1 cellular context compared by ENCODE assay signal in the genomic region with DNA sequence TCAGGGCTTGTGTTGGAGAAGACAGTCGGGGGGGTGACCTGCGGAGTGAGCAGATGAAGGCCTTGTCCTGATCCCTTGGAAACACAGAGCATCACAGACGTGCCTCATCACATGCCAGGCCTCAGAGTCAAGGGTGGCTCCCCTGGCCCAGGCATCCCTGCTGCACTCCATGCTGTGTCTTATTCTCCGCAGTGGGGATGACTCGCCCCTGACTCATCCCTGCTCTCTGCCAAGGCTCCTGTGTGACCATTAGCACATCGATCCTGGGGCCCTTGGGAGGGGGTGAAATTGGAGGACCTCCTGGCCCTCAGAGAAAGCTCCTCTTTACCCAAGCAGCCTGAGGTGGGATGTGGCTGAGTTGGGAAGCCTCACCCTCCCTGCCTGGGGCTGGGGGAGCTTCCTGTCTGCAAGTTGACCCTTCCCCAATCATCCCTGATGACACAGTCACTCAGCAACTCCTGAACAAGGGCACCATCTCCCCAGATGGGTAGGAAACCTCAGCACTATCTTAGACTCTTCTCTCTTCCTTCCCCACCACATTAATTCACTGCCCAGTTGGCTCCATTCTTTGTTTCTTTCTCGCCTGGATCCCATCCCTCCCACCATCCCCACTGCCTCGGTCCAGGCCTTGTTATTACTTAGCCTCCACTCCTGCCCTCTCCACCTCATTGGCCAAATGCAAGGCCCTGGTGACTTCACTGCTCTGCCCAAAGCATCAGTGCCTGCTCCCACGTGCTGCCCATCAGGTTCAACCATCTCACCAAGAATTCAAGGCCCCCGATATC.
TF ChIP-seq lines count a peak whose summit lies in the region.

No MANE protein-coding gene starts in this region.

TF ChIP-seq in GM23338, 12 proteins besides CTCF, POLR2A, EP300 and RAD21 (continued from another document):
- TF ChIP-seq, protein P1, sequence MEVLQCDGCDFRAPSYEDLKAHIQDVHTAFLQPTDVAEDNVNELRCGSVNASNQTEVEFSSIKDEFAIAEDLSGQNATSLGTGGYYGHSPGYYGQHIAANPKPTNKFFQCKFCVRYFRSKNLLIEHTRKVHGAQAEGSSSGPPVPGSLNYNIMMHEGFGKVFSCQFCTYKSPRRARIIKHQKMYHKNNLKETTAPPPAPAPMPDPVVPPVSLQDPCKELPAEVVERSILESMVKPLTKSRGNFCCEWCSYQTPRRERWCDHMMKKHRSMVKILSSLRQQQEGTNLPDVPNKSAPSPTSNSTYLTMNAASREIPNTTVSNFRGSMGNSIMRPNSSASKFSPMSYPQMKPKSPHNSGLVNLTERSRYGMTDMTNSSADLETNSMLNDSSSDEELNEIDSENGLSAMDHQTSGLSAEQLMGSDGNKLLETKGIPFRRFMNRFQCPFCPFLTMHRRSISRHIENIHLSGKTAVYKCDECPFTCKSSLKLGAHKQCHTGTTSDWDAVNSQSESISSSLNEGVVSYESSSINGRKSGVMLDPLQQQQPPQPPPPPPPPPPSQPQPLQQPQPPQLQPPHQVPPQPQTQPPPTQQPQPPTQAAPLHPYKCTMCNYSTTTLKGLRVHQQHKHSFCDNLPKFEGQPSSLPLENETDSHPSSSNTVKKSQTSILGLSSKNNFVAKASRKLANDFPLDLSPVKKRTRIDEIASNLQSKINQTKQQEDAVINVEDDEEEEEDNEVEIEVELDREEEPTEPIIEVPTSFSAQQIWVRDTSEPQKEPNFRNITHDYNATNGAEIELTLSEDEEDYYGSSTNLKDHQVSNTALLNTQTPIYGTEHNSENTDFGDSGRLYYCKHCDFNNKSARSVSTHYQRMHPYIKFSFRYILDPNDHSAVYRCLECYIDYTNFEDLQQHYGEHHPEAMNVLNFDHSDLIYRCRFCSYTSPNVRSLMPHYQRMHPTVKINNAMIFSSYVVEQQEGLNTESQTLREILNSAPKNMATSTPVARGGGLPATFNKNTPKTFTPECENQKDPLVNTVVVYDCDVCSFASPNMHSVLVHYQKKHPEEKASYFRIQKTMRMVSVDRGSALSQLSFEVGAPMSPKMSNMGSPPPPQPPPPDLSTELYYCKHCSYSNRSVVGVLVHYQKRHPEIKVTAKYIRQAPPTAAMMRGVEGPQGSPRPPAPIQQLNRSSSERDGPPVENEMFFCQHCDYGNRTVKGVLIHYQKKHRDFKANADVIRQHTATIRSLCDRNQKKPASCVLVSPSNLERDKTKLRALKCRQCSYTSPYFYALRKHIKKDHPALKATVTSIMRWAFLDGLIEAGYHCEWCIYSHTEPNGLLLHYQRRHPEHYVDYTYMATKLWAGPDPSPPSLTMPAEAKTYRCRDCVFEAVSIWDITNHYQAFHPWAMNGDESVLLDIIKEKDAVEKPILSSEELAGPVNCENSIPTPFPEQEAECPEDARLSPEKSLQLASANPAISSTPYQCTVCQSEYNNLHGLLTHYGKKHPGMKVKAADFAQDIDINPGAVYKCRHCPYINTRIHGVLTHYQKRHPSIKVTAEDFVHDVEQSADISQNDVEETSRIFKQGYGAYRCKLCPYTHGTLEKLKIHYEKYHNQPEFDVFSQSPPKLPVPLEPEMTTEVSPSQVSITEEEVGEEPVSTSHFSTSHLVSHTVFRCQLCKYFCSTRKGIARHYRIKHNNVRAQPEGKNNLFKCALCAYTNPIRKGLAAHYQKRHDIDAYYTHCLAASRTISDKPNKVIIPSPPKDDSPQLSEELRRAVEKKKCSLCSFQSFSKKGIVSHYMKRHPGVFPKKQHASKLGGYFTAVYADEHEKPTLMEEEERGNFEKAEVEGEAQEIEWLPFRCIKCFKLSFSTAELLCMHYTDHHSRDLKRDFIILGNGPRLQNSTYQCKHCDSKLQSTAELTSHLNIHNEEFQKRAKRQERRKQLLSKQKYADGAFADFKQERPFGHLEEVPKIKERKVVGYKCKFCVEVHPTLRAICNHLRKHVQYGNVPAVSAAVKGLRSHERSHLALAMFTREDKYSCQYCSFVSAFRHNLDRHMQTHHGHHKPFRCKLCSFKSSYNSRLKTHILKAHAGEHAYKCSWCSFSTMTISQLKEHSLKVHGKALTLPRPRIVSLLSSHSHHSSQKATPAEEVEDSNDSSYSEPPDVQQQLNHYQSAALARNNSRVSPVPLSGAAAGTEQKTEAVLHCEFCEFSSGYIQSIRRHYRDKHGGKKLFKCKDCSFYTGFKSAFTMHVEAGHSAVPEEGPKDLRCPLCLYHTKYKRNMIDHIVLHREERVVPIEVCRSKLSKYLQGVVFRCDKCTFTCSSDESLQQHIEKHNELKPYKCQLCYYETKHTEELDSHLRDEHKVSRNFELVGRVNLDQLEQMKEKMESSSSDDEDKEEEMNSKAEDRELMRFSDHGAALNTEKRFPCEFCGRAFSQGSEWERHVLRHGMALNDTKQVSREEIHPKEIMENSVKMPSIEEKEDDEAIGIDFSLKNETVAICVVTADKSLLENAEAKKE (CRISPR knock-in tag; IDR thresholded peaks at IDR 0.05), result no peak
TF ChIP-seq in GM23338: peak in this region for 0.
